ENCODE assay signal across 8 cellular contexts in the genomic region with DNA sequence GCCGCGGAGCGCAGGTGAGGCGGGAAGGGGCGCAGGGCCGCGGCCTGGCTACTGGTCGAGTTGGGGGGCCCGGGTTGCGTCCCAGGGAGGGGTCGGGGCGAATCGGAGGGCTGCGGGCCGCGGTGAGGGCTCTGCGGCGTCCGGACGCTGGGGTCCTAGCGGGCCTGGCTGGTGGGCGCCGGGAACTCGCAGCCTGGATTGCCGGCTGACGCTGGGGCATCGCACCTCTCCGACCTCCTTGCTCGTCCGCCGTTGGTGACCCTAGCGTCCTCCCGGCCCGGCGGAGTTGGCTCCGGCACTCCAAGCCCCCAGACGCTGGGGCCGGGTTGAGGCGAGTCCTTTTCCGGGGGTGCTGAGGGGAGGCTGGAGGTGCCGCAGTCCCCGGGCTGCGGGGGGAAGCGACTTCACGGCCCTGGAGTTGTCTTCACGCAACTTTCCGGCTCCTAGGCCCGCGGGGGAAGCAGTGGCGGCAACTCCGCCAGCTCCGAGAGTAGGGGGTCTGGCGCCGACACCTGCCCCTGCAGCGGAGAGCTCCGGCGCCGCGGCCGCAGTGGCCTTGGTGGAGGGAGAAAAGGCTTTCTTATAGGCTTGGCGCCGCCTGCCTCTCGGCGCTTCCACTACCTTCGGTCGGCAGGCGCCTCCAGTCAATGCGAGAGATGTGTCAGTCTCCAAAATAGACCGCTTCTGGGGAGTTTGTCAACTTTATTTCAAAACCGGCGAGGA.
DNase-seq lines count a peak whose midpoint lies in the region; ATAC-seq and TF ChIP-seq lines count a peak whose summit lies in the region.

No MANE protein-coding gene starts in this region.

- H3K4me3 ChIP-seq in IMR-90 (ENCODE audit: insufficient read depth, low read depth, low read length) = peak overlapping the region; percentile 95

- no peak overlapping the region; the same call in 1 of the 2 replicates for H4K91ac ChIP-seq in IMR-90 (ENCODE audit: insufficient read depth, low read depth, low read length)

- H3K4me3 Mint-ChIP-seq in activated B cell treated with CpG ODN at 0.5 μM for 24 hours = peak overlapping the region; percentile 97

- peaks cover 37% of the 10 kb centered on the region for H3K4me1 Mint-ChIP-seq in activated B cell treated with CpG ODN at 0.5 μM for 24 hours

- 0 out of 2 replicates have a peak, but pooled peaks have one; percentile 15 for TF ChIP-seq CTCF in IMR-90 (conservative IDR thresholded peaks at IDR 0.05; ENCODE audit: low read depth, low read length)
- TF ChIP-seq CTCF in activated B cell treated with CpG ODN at 0.5 μM for 24 hours (IDR thresholded peaks at IDR 0.05) = no peak

- in situ Hi-C loops in IMR-90 (cut with MboI; ENCODE audit: low sequenced_read_pairs) = no loop called here

- H3K36me3 Mint-ChIP-seq in activated B cell treated with CpG ODN at 0.5 μM for 24 hours (ENCODE audit: low read depth) = peaks cover 18% of the 10 kb centered on the region

- H2BK15ac ChIP-seq in IMR-90 (ENCODE audit: low read depth, low read length) = no peak overlapping the region

- CTCF ChIA-PET in IMR-90 (lab: Yijun Ruan, JAX) (interaction anchor here (0.6 to 2.8 kb wide), 18 partner anchors 12 to 487 kb away, joined by 3 to 18 read pairs (median 6); partner anchors contain the start of gene LOXHD1), activated B cell treated with CpG ODN at 0.5 μM for 24 hours (lab: Charles Lee) (interaction anchor here (0.7 to 2.7 kb wide), 28 partner anchors 9 to 487 kb away, joined by 3 to 22 read pairs (median 5); partner anchors contain the start of gene ATP5F1A)

- intact Hi-C loops in IMR-90 (cut with micrococcal nuclease) (loop anchor here (2.0 to 5.0 kb wide), 2 partner anchors 78 to 86 kb away; no protein-coding TSS in a partner anchor), activated B cell treated with CpG ODN at 0.5 μM for 24 hours (cut with micrococcal nuclease) (loop anchor here (1.0 to 5.0 kb wide), 6 partner anchors 10 to 978 kb away; partner anchors contain the start of gene HDHD2), left colon (cut with DNase I, micrococcal nuclease) (loop anchor here in 1 of 2 donors (5.0 kb wide), 1 partner anchor 308 kb away; no protein-coding TSS in a partner anchor)

- peak; percentile 26 for DNase-seq in Ammon's horn (ENCODE audit: low spot score)
- DNase-seq in IMR-90 = peak; percentile 30
- DNase-seq in activated B cell treated with CpG ODN at 0.5 μM for 24 hours = peak; percentile 48
- DNase-seq in central memory CD4-positive, alpha-beta T cell = peak; percentile 21
- peak in 1 of 2 donors; percentile 51 for DNase-seq in left colon
- peak; percentile 27 to 50 (median 38) for DNase-seq in stimulated activated CD4-positive, alpha-beta T cell treated with anti-CD3 and anti-CD28 coated beads, TNF-alpha, amount 100 ng/mL, for 48 hours (ENCODE audit: low read depth in 3 of 3)
- DNase-seq in NCI-H524 treated with DMSO at 0.1 percent for 48 hours (lab: John Stamatoyannopoulos, UW) = no peak

- POLR2A ChIA-PET in IMR-90 (lab: Charles Lee; ENCODE audit: unreplicated experiment) (interaction anchor here (0.7 kb wide), 1 partner anchor 220 kb away, joined by 7 read pairs; no protein-coding TSS in a partner anchor), activated B cell treated with CpG ODN at 0.5 μM for 24 hours (lab: Charles Lee) (interaction anchor here (0.5 to 1.8 kb wide), 8 partner anchors 10 to 483 kb away, joined by 3 to 16 read pairs (median 4); partner anchors contain the start of genes ATP5F1A and LOXHD1)

- peak overlapping the region; percentile 90 for H3K4me2 ChIP-seq in IMR-90 (ENCODE audit: low read depth, low read length)

- no peak for TF ChIP-seq POLR2A in IMR-90 (IDR thresholded peaks at IDR 0.05; ENCODE audit: low read depth, low read length)

- peak overlapping the region; percentile 25; the same call in 1 of the 2 replicates for H3K23ac ChIP-seq in IMR-90 (ENCODE audit: low read depth, low read length)

- 2% methylated on average over 37 of the region's 71 CpGs; no CpG with 5 or more reads in 1 of the 2 experiments for WGBS in IMR-90 (ENCODE audit: extremely low coverage in 2 of 2, insufficient read length in 1 of 2), 2 experiments

- H3K4ac ChIP-seq in IMR-90 (ENCODE audit: low read depth, low read length) = 0 out of 2 replicates have a peak overlapping the region, but pooled peaks have one; percentile 66

- peaks cover 3% of the 10 kb centered on the region for H3K9me1 ChIP-seq in IMR-90 (ENCODE audit: insufficient read depth, low read length)

- H3K18ac ChIP-seq in IMR-90 (ENCODE audit: low read depth, low read length) = no peak overlapping the region; the same call in 1 of the 2 replicates

- H3K9me3 ChIP-seq in IMR-90 (ENCODE audit: control insufficient read depth, insufficient read depth, low read length) = no peaks in the 10 kb centered on the region

- ATAC-seq in GM19452 (IDR thresholded peaks at IDR 0.05; ENCODE audit: unreplicated experiment) = peak; percentile 20
- ATAC-seq in IMR-90 (ENCODE audit: low read depth) = peak; percentile 9
- peak; percentile 1 for ATAC-seq in activated B cell treated with CpG ODN at 0.5 μM for 24 hours (ENCODE audit: low read depth)
- peak; percentile 43 for ATAC-seq in left colon

- H2AFZ ChIP-seq in IMR-90 (replicated peaks; ENCODE audit: low read length, poor library complexity) = peak overlapping the region; percentile 100

- peaks cover 38% of the 10 kb centered on the region for H4K20me1 ChIP-seq in IMR-90 (ENCODE audit: insufficient read depth, low read length)

- H3K56ac ChIP-seq in IMR-90 (ENCODE audit: extremely low read depth, insufficient read depth, low read length) = 0 out of 2 replicates have a peak overlapping the region, but pooled peaks have one; percentile 33

- peak overlapping the region; percentile 74 for H2BK5ac ChIP-seq in IMR-90 (ENCODE audit: low read depth, low read length, poor library complexity, severe bottlenecking)

- H3K27ac Mint-ChIP-seq in activated B cell treated with CpG ODN at 0.5 μM for 24 hours = peak overlapping the region; percentile 99

- dilution Hi-C loops in IMR-90 (cut with HindIII; ENCODE audit: low sequenced_read_pairs, unreplicated experiment) = no loop called here

- H2AK9ac ChIP-seq in IMR-90 (replicated peaks; ENCODE audit: low read depth, low read length, poor library complexity) = peak overlapping the region; percentile 90

- H3K27me3 Mint-ChIP-seq in activated B cell treated with CpG ODN at 0.5 μM for 24 hours = no peaks in the 10 kb centered on the region

- H2BK20ac ChIP-seq in IMR-90 (ENCODE audit: low read depth, low read length) = no peak overlapping the region

- H4K8ac ChIP-seq in IMR-90 (ENCODE audit: low read depth in 2 of 2, low read length in 2 of 2) = peak overlapping the region; percentile 33 to 40; a peak in 2 of 4 replicates

- peak overlapping the region; percentile 53; the same call in 1 of the 2 replicates for H3K14ac ChIP-seq in IMR-90 (replicated peaks; ENCODE audit: low read depth, low read length)

- 0 out of 2 replicates have a peak overlapping the region, but pooled peaks have one; percentile 33 for H2AK5ac ChIP-seq in IMR-90 (ENCODE audit: low read depth, low read length)

- H4K5ac ChIP-seq in IMR-90 (ENCODE audit: low read depth, low read length) = no peak overlapping the region

- no peaks in the 10 kb centered on the region for H3K27me3 ChIP-seq in IMR-90 (ENCODE audit: control insufficient read depth, insufficient read depth, low read length)

- H3K9ac ChIP-seq in IMR-90 (ENCODE audit: low read depth, low read length) = peak overlapping the region; percentile 88

- peak overlapping the region; percentile 80 for H3K27ac ChIP-seq in IMR-90 (ENCODE audit: insufficient read depth, low read length)

- no TSS peak for BruUV-seq in IMR-90 (replicated peaks; lab: Mats Ljungman, UMichigan)

- peaks cover 4% of the 10 kb centered on the region; the same call in 1 of the 2 replicates for H3K4me1 ChIP-seq in IMR-90 (ENCODE audit: control insufficient read depth, insufficient read depth, low read length)

- 0 out of 2 replicates have a peak overlapping the region, but pooled peaks have one; percentile 12 for H2BK120ac ChIP-seq in IMR-90 (ENCODE audit: low read depth, low read length)

- no peaks in the 10 kb centered on the region for H3K36me3 ChIP-seq in IMR-90 (ENCODE audit: control insufficient read depth, insufficient read depth, low read length)

- H3K9me3 Mint-ChIP-seq in activated B cell treated with CpG ODN at 0.5 μM for 24 hours = no peaks in the 10 kb centered on the region

- 0 out of 2 replicates have a peak, but pooled peaks have one; percentile 9 for TF ChIP-seq RAD21 in IMR-90 (IDR thresholded peaks at IDR 0.05; ENCODE audit: low read length)

- H3K79me1 ChIP-seq in IMR-90 (ENCODE audit: low read depth in 1 of 2, low read length in 2 of 2) = peaks cover 7 to 24% of the 10 kb centered on the region in 2 experiments; a peak in 3 of 4 replicates

TF ChIP-seq in IMR-90, 13 proteins besides CTCF, POLR2A, EP300 and RAD21 (continues in another document):
- no peak for TF ChIP-seq MAZ (IDR thresholded peaks at IDR 0.05; ENCODE audit: borderline replicate concordance, low read depth, low read length)
- no peak for TF ChIP-seq ELK1 (IDR thresholded peaks at IDR 0.05; ENCODE audit: borderline replicate concordance, low read depth, low read length)
- no peak for TF ChIP-seq CEBPB (IDR thresholded peaks at IDR 0.05; ENCODE audit: low read depth, low read length)
- no peak for TF ChIP-seq BHLHE40 (IDR thresholded peaks at IDR 0.05; ENCODE audit: low read depth, low read length)
- TF ChIP-seq, protein P1, sequence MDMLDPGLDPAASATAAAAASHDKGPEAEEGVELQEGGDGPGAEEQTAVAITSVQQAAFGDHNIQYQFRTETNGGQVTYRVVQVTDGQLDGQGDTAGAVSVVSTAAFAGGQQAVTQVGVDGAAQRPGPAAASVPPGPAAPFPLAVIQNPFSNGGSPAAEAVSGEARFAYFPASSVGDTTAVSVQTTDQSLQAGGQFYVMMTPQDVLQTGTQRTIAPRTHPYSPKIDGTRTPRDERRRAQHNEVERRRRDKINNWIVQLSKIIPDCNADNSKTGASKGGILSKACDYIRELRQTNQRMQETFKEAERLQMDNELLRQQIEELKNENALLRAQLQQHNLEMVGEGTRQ (IDR thresholded peaks at IDR 0.05; ENCODE audit: low read depth, low read length) = no peak
- TF ChIP-seq RFX5 (IDR thresholded peaks at IDR 0.05; ENCODE audit: low read depth, low read length) = no peak
- TF ChIP-seq FOS (IDR thresholded peaks at IDR 0.05; ENCODE audit: low read depth, low read length) = no peak
- TF ChIP-seq RCOR1 (IDR thresholded peaks at IDR 0.05; ENCODE audit: insufficient replicate concordance, low read length) = no peak
- no peak for TF ChIP-seq SMC3 (IDR thresholded peaks at IDR 0.05; ENCODE audit: low read depth, low read length)
